ENCODE assay signal across 8 cellular contexts in genomic region chr13:21638319-21639282, GRCh38. TPM values are rescaled to one million over a fixed set of nuclear protein-coding genes. Genes with fewer than 3 reads are reported as not detected.
DNase-seq lines count a peak whose midpoint lies in the region; ATAC-seq, FAIRE-seq and TF ChIP-seq lines count a peak whose summit lies in the region.

No MANE protein-coding gene starts in this region.

- H3K36me3 ChIP-seq in Karpas-422 (ENCODE audit: insufficient read depth, low read length): no peaks in the 10 kb centered on the region

- peak; percentile 89 for FAIRE-seq in TTC549 (lab: Jason Lieb, UNC)

- H3K4me2 ChIP-seq in Karpas-422 (ENCODE audit: low read depth, low read length, poor library complexity, severe bottlenecking): no peak overlapping the region

- peak; percentile 71 for TF ChIP-seq CTCF in fibroblast of pulmonary artery (IDR thresholded peaks at IDR 0.05; ENCODE audit: low read length, missing control alignments)

- in situ Hi-C loops in ACHN (cut with HindIII; ENCODE audit: low pct_ligation_motif_present, low pct_unique_long_range_greater_than_20kb, low sequenced_read_pairs): no loop called here

- H3K79me2 ChIP-seq in Karpas-422 (ENCODE audit: low read length): no peaks in the 10 kb centered on the region

- peak; percentile 25 for DNase-seq in ACHN
- peak; percentile 17 for DNase-seq in DMS79 (lab: John Stamatoyannopoulos, UW)
- DNase-seq in Karpas-422: peak; percentile 68
- DNase-seq in fibroblast of pulmonary artery (ENCODE audit: low read depth): peak; percentile 43
- peak; percentile 24 for DNase-seq in pons (ENCODE audit: low spot score)

- no peak overlapping the region for H3K4me3 ChIP-seq in Karpas-422 (ENCODE audit: low read length)
- H3K4me3 ChIP-seq in fibroblast of pulmonary artery (replicated peaks; ENCODE audit: low read depth, low read length): no peak overlapping the region

- H3K4me1 ChIP-seq in Karpas-422 (ENCODE audit: low read length): peaks cover 26% of the 10 kb centered on the region

- no peak for ATAC-seq in esophagus mucosa
- no peak for ATAC-seq in GM19324 (IDR thresholded peaks at IDR 0.05; ENCODE audit: low FRiP score, unreplicated experiment)

- H2AFZ ChIP-seq in Karpas-422 (ENCODE audit: low read length): no peak overlapping the region

- no peak overlapping the region for H3K9ac ChIP-seq in Karpas-422 (ENCODE audit: low read length)

- H4K20me1 ChIP-seq in Karpas-422 (ENCODE audit: insufficient read depth, low read depth, low read length): no peaks in the 10 kb centered on the region

- no peaks in the 10 kb centered on the region for H3K27me3 ChIP-seq in Karpas-422 (ENCODE audit: low read length)

- H3K9me2 ChIP-seq in Karpas-422 (replicated peaks; ENCODE audit: insufficient read depth, low read length): no peaks in the 10 kb centered on the region

- H3K27ac ChIP-seq in Karpas-422 (ENCODE audit: low read length): no peak overlapping the region

- H3K9me3 ChIP-seq in Karpas-422 (ENCODE audit: low read length): no peaks in the 10 kb centered on the region

RNA-seq across cellular contexts. Expression of gene FGF9, which starts 32.3 kb away (rescaled TPM):
- total RNA-seq in Karpas-422 (2014; rRNA removed; shearing (Covaris generic); ENCODE audit: low replicate concordance): 0.11 and 2.9 TPM in 2 replicates
- 0.04 TPM for total RNA-seq in esophagus mucosa

RNA-seq across cellular contexts. Expression of gene MICU2, which starts 34.6 kb away (rescaled TPM):
- 60.1 and 79.1 TPM in 2 replicates for total RNA-seq in Karpas-422 (2014; rRNA removed; shearing (Covaris generic); ENCODE audit: low replicate concordance)
- total RNA-seq in esophagus mucosa: 20.4 TPM

Comparison
In these comparisons a context has a peak if more than half of its experiments do, and no peak if none do; other contexts are left out.
1. DNase-seq: peak in every context shown above with its lines; median percentile 68 in Karpas-422; 43 in fibroblast of pulmonary artery; 25 in ACHN; 24 in pons; 17 in DMS79.